Comparison of ENCODE assay signal across 19 cellular contexts in the genomic region with DNA sequence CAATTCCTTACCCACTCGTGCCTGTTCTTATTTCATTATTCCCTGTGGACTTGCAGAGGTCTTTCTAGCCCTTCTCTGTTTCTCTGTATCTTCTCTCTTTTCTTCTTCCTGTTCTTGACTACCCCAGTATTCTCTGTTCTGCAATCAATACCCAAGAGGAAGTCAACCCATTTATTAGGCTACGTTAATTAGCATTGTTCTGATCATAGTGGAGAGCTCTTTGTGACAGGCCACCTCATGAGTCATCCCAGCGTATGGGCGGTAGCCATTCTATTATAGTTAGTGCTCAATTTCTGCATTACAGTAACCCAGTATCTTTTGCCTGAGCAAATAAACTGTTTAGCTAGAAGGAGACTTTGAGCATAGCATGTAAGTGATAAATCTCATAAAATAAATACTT.
DNase-seq lines count a peak whose midpoint lies in the region; ATAC-seq, FAIRE-seq and TF ChIP-seq lines count a peak whose summit lies in the region.
"Had no signal": no experiment of that assay in that cellular context is flagged by ENCODE, and none has a peak within 500 bp of the region (broad histone marks: within the 10 kb centered on the region; RNA-seq: fewer than 3 reads in every experiment).

No MANE protein-coding gene starts in this region.

- H3K36me3 ChIP-seq in GM06990 (ENCODE audit: control insufficient read depth, insufficient read depth, low read length) (no peaks in the 10 kb centered on the region), PC-9 (ENCODE audit: low read depth) (no peaks in the 10 kb centered on the region)
- H3K36me3 ChIP-seq: HAP-1, MG63 had no signal

- no peaks in the 10 kb centered on the region for H3F3A ChIP-seq in PC-9 (ENCODE audit: insufficient read depth, low read depth)

- H3K4me2 ChIP-seq in PC-9: no peak overlapping the region

- TF ChIP-seq CTCF in GM06990 (IDR thresholded peaks at IDR 0.05; ENCODE audit: insufficient read depth, low read length, poor library complexity, severe bottlenecking) (no peak), PC-9 (conservative IDR thresholded peaks at IDR 0.05) (no peak)

- no peak for FAIRE-seq in HTR-8/SVneo (lab: Jason Lieb, UNC)
- FAIRE-seq: GM12892, GM19239 had no signal

- no peak overlapping the region for H3K4me3 ChIP-seq in GM06990 (replicated peaks; ENCODE audit: low read depth, low read length)
- H3K4me3 ChIP-seq in PC-9: no peak overlapping the region
- H3K4me3 ChIP-seq: HAP-1, MG63 had no signal

- H3K27ac ChIP-seq in PC-9: no peak overlapping the region
- H3K27ac ChIP-seq: RWPE1 had no signal

- no TSS peak for BruUV-seq in PC-9 (replicated peaks; lab: Mats Ljungman, UMichigan)

- no peaks in the 10 kb centered on the region for H3K9me3 ChIP-seq in PC-9 (ENCODE audit: insufficient read depth, low read depth)
- H3K9me3 ChIP-seq: HAP-1, MG63 had no signal

- no peaks in the 10 kb centered on the region for H3K27me3 ChIP-seq in GM06990 (replicated peaks; ENCODE audit: control insufficient read depth, insufficient read depth, low read length)
- no peaks in the 10 kb centered on the region for H3K27me3 ChIP-seq in PC-9 (ENCODE audit: insufficient read depth, low read depth)
- H3K27me3 ChIP-seq: MG63 had no signal

- no peaks in the 10 kb centered on the region for H3K9me2 ChIP-seq in PC-9 (ENCODE audit: insufficient read depth)

- CTCF ChIA-PET in PC-9 (lab: Charles Lee): no interaction called here

- no peaks in the 10 kb centered on the region for H4K20me1 ChIP-seq in PC-9 (ENCODE audit: insufficient read depth)

- H3K79me2 ChIP-seq in PC-9 (ENCODE audit: low read depth): no peaks in the 10 kb centered on the region

- POLR2A ChIA-PET in PC-9 (lab: Charles Lee; ENCODE audit: unreplicated experiment): no interaction called here

- H3K4me1 ChIP-seq in PC-9 (replicated peaks; ENCODE audit: insufficient read depth): no peaks in the 10 kb centered on the region
- H3K4me1 ChIP-seq: HAP-1 had no signal

- ATAC-seq in GM18498 (IDR thresholded peaks at IDR 0.05; ENCODE audit: unreplicated experiment) (peak; percentile 63), HG03159 (IDR thresholded peaks at IDR 0.05; ENCODE audit: unreplicated experiment) (peak; percentile 39)

- peak; percentile 1 for DNase-seq in GM06990 (ENCODE audit: extremely low read depth, insufficient read length)
- peak; percentile 12 for DNase-seq in NCI-H748 treated with DMSO at 0.1 percent for 48 hours (lab: John Stamatoyannopoulos, UW)
- DNase-seq in HTR-8/SVneo (ENCODE audit: insufficient read length, low spot score): no peak
- no peak for DNase-seq in NOMO-1 treated with DMSO at 0.1 percent for 48 hours (lab: John Stamatoyannopoulos, UW; ENCODE audit: unreplicated experiment)
- no peak for DNase-seq in PC-9
- DNase-seq in stimulated activated CD4-positive, alpha-beta T cell treated with anti-CD3 and anti-CD28 coated beads, Interleukin-2, amount 100 ng/mL, for 48 hours: no peak
- DNase-seq: AML-193, COR-L47, DMS79, MG63, NCI-H1092 treated with DMSO at 0.1 percent for 48 hours, NCI-H1694 treated with DMSO at 0.1 percent for 48 hours, T-helper 2 cell had no signal

- intact Hi-C loops in PC-9 (cut with micrococcal nuclease; ENCODE audit: unreplicated experiment): no loop called here

- no peak overlapping the region for H2AFZ ChIP-seq in PC-9

Comparison
In these comparisons a context has a peak if more than half of its experiments do, and no peak if none do; other contexts are left out.
1. DNase-seq: peak in GM06990 (single experiment) and NCI-H748 treated with DMSO at 0.1 percent for 48 hours (single experiment); none in HTR-8/SVneo (single experiment), NOMO-1 treated with DMSO at 0.1 percent for 48 hours (single experiment), PC-9 (0 of 2) and stimulated activated CD4-positive, alpha-beta T cell treated with anti-CD3 and anti-CD28 coated beads, Interleukin-2, amount 100 ng/mL, for 48 hours (0 of 2).